Comparison of ENCODE assay signal across 10 cellular contexts in the genomic region with DNA sequence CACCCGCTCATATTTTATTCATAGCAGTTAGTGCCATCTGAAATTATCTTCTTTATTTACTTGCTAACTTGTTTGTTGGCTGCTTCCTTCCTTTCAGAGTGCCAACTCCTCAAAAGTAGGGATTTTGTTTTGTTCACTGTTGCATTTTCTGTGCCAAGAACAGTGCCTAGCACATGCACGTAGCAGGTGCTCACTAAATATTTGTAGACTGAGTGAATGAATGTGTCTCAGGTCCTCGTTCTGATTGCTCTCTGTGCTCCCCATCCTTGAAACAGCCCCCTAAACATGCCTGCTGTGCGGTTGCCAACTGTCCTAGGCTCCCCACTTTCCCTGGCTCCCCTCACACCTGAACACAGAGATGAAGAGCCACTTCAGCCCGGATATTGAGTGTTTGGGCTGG. TPM values are rescaled to one million over a fixed set of nuclear protein-coding genes. Genes with fewer than 3 reads are reported as not detected.
DNase-seq lines count a peak whose midpoint lies in the region; ATAC-seq and TF ChIP-seq lines count a peak whose summit lies in the region.
"Had no signal": no experiment of that assay in that cellular context is flagged by ENCODE, and none has a peak within 500 bp of the region (broad histone marks: within the 10 kb centered on the region; RNA-seq: fewer than 3 reads in every experiment).

No MANE protein-coding gene starts in this region.

- H3K4me2 ChIP-seq in SK-N-SH = peak overlapping the region; percentile 94

- POLR2A ChIA-PET in SK-N-SH (lab: Yijun Ruan, JAX) = no interaction called here

- H3K27ac ChIP-seq in SK-N-SH (ENCODE audit: low read depth in 2 of 2, low read length in 1 of 2) (no peak overlapping the region), suprapubic skin (peak overlapping the region; percentile 94), WERI-Rb-1 (no peak overlapping the region)

- H3K4me3 ChIP-seq in SK-N-SH (ENCODE audit: low read depth in 2 of 2, low read length in 1 of 2) (peak overlapping the region; percentile 65 to 93), adipocyte (ENCODE audit: low read length) (peak overlapping the region; percentile 91), kidney epithelial cell (ENCODE audit: low read depth, low read length) (peak overlapping the region; percentile 79), suprapubic skin (peak overlapping the region; percentile 91), WERI-Rb-1 (ENCODE audit: low read depth, low read length) (no peak overlapping the region)

- H3K79me2 ChIP-seq in SK-N-SH (ENCODE audit: insufficient read depth) = peaks cover 48% of the 10 kb centered on the region

- H3K27me3 ChIP-seq in SK-N-SH (ENCODE audit: insufficient read depth) (no peaks in the 10 kb centered on the region), adipocyte (replicated peaks; ENCODE audit: control insufficient read depth, insufficient read depth, low read length) (no peaks in the 10 kb centered on the region), kidney epithelial cell (ENCODE audit: control insufficient read depth, insufficient read depth, low read length) (no peaks in the 10 kb centered on the region), suprapubic skin (no peaks in the 10 kb centered on the region), WERI-Rb-1 (ENCODE audit: insufficient read depth, low read depth, severe bottlenecking) (no peaks in the 10 kb centered on the region)

- WGBS in SK-N-SH (ENCODE audit: low lambda C conversion rate) = 96% methylated on average over 5 of the region's 5 CpGs
- WGBS in suprapubic skin = 35% methylated on average over 4 of the region's 5 CpGs

- TF ChIP-seq POLR2A in suprapubic skin (IDR thresholded peaks at IDR 0.05) = no peak

- TF ChIP-seq EP300 in SK-N-SH (IDR thresholded peaks at IDR 0.05; ENCODE audit: borderline replicate concordance in 1 of 2, low read depth in 1 of 2, low read length in 1 of 2) = no peak
- TF ChIP-seq EP300 in suprapubic skin (IDR thresholded peaks at IDR 0.05) = no peak

- no peak for ATAC-seq in SK-N-SH treated with all-trans-retinoic acid at 6 μM for 48 hours

- DNase-seq in SK-N-SH (no peak), adipocyte (ENCODE audit: low read depth) (no peak), kidney epithelial cell (ENCODE audit: low read depth) (no peak), suprapubic skin (ENCODE audit: low spot score in 2 of 2) (no peak), NCI-H1694 (lab: John Stamatoyannopoulos, UW) (no peak), WERI-Rb-1 (no peak), NCI-H510A (lab: John Stamatoyannopoulos, UW) (no peak)
- DNase-seq: 8988T, NCI-H2227 treated with DMSO at 0.1 percent for 48 hours had no signal

- H3F3A ChIP-seq in SK-N-SH (replicated peaks; ENCODE audit: insufficient read depth) = no peaks in the 10 kb centered on the region

- TF ChIP-seq RAD21 in SK-N-SH (IDR thresholded peaks at IDR 0.05; ENCODE audit: low read length) = no peak

- TF ChIP-seq CTCF in SK-N-SH (IDR thresholded peaks at IDR 0.05) (no peak), kidney epithelial cell (IDR thresholded peaks at IDR 0.05; ENCODE audit: insufficient read depth, low read length, poor library complexity, severe bottlenecking) (no peak), suprapubic skin (IDR thresholded peaks at IDR 0.05) (no peak), WERI-Rb-1 (IDR thresholded peaks at IDR 0.05; ENCODE audit: low read depth, low read length) (no peak)

- no peaks in the 10 kb centered on the region for H3K9me2 ChIP-seq in SK-N-SH

- CTCF ChIA-PET in SK-N-SH (lab: Yijun Ruan, JAX) = interaction anchor here (1.0 to 3.9 kb wide), 4 partner anchors 11 to 23 kb away, joined by 3 to 45 read pairs (median 4); no protein-coding TSS in a partner anchor

- H3K9ac ChIP-seq in SK-N-SH = peak overlapping the region; percentile 74
- peak overlapping the region; percentile 88 for H3K9ac ChIP-seq in adipocyte (ENCODE audit: low read length)

- H3K9me3 ChIP-seq in SK-N-SH (no peaks in the 10 kb centered on the region), adipocyte (ENCODE audit: control insufficient read depth, low read length) (no peaks in the 10 kb centered on the region), suprapubic skin (no peaks in the 10 kb centered on the region), WERI-Rb-1 (ENCODE audit: severe bottlenecking) (no peaks in the 10 kb centered on the region)

- H4K20me1 ChIP-seq in SK-N-SH (ENCODE audit: insufficient read depth) = peaks cover 20% of the 10 kb centered on the region

- H3K4me1 ChIP-seq in SK-N-SH (ENCODE audit: control insufficient read depth in 1 of 2, insufficient read depth in 2 of 2, low read depth in 1 of 2, low read length in 1 of 2) (peaks cover 4 to 25% of the 10 kb centered on the region in 2 experiments; a peak in 2 of 4 replicates), adipocyte (ENCODE audit: control insufficient read depth, insufficient read depth, low read length) (peaks cover 26% of the 10 kb centered on the region), suprapubic skin (peaks cover 44% of the 10 kb centered on the region)

- H2AFZ ChIP-seq in SK-N-SH (ENCODE audit: low read depth) = no peak overlapping the region

- H3K36me3 ChIP-seq in SK-N-SH (replicated peaks in 1 of 2; ENCODE audit: control insufficient read depth in 1 of 2, insufficient read depth in 2 of 2, low read length in 1 of 2) (peaks cover 3 to 4% of the 10 kb centered on the region in 2 experiments), adipocyte (ENCODE audit: control insufficient read depth, insufficient read depth, low read length, severe bottlenecking) (peaks cover 20% of the 10 kb centered on the region), kidney epithelial cell (ENCODE audit: control insufficient read depth, insufficient read depth, low read length) (peaks cover 2% of the 10 kb centered on the region), suprapubic skin (peaks cover 24% of the 10 kb centered on the region), WERI-Rb-1 (peaks cover 12% of the 10 kb centered on the region)

TF ChIP-seq in SK-N-SH, 30 proteins besides CTCF, POLR2A, EP300 and RAD21 (continues in another document):
- no peak for TF ChIP-seq SIN3A (IDR thresholded peaks at IDR 0.05; ENCODE audit: borderline replicate concordance, low read depth, low read length)
- no peak for TF ChIP-seq TCF12 (IDR thresholded peaks at IDR 0.05)
- no peak for TF ChIP-seq SMC3 (IDR thresholded peaks at IDR 0.05; ENCODE audit: low read depth, low read length)
- no peak for TF ChIP-seq FOXJ3 (CRISPR knock-in tag; IDR thresholded peaks at IDR 0.05)
- TF ChIP-seq, protein P1, sequence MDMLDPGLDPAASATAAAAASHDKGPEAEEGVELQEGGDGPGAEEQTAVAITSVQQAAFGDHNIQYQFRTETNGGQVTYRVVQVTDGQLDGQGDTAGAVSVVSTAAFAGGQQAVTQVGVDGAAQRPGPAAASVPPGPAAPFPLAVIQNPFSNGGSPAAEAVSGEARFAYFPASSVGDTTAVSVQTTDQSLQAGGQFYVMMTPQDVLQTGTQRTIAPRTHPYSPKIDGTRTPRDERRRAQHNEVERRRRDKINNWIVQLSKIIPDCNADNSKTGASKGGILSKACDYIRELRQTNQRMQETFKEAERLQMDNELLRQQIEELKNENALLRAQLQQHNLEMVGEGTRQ (IDR thresholded peaks at IDR 0.05; ENCODE audit: borderline replicate concordance, low read depth, low read length) = no peak
- no peak for TF ChIP-seq FOSL2 (IDR thresholded peaks at IDR 0.05; ENCODE audit: borderline replicate concordance, low read depth)
- no peak for TF ChIP-seq CHD2 (IDR thresholded peaks at IDR 0.05; ENCODE audit: low read length, partially characterized antibody)

TF ChIP-seq in SK-N-SH treated with all-trans-retinoic acid at 6 μM for 48 hours, 23 proteins besides CTCF, POLR2A, EP300 and RAD21 (continues in another document):
- TF ChIP-seq GLIS3 (CRISPR knock-in tag; IDR thresholded peaks at IDR 0.05) (no peak), ISL1 (CRISPR knock-in tag; IDR thresholded peaks at IDR 0.05) (no peak), TOX (CRISPR knock-in tag; IDR thresholded peaks at IDR 0.05; ENCODE audit: borderline replicate concordance) (no peak), ZFP3 (CRISPR knock-in tag; IDR thresholded peaks at IDR 0.05) (no peak), ZNF70 (CRISPR knock-in tag; IDR thresholded peaks at IDR 0.05) (no peak), ZFP30 (CRISPR knock-in tag; IDR thresholded peaks at IDR 0.05) (no peak), PPARA (CRISPR knock-in tag; IDR thresholded peaks at IDR 0.05; ENCODE audit: borderline replicate concordance) (no peak), ZNF565 (CRISPR knock-in tag; conservative IDR thresholded peaks at IDR 0.05; ENCODE audit: low read depth) (no peak), CSDC2 (CRISPR knock-in tag; IDR thresholded peaks at IDR 0.05) (no peak), BACH2 (CRISPR knock-in tag; IDR thresholded peaks at IDR 0.05; ENCODE audit: borderline replicate concordance) (no peak)

RNA-seq across cellular contexts. Expression of a gene that starts 1.5 kb away (rescaled TPM):
- 138 and 144 TPM in 2 replicates for polyA plus RNA-seq in SK-N-SH (2012; rRNA removed)
- 64.3 and 109 TPM in 2 replicates for polyA plus RNA-seq in SK-N-SH (2012; cell fraction: cytosol; rRNA removed)
- 108 and 111 TPM in 2 replicates for polyA plus RNA-seq in SK-N-SH (2012; cell fraction: nucleus; rRNA removed)
- total RNA-seq in kidney epithelial cell (188 and 222 TPM in 2 replicates), suprapubic skin (100 to 1,000 TPM in 3 of 4 donors, 10 to 100 TPM in 1; 85.8 to 111 (median 105) TPM)

RNA-seq across cellular contexts. Expression of a gene that starts 19.3 kb away (rescaled TPM):
- 4.6 and 6.0 TPM in 2 replicates for polyA plus RNA-seq in SK-N-SH (2012; rRNA removed)
- 2.0 and 3.4 TPM in 2 replicates for polyA plus RNA-seq in SK-N-SH (2012; cell fraction: cytosol; rRNA removed)
- polyA plus RNA-seq in SK-N-SH (2012; cell fraction: nucleus; rRNA removed) = 2.4 and 3.9 TPM in 2 replicates
- total RNA-seq in kidney epithelial cell = 5.5 and 6.9 TPM in 2 replicates
- under 1 TPM in 1 of 4 donors, not detected in 3; 0.47 TPM for total RNA-seq in suprapubic skin

RNA-seq across cellular contexts. Expression of a gene that starts 23.7 kb away (rescaled TPM):
- 95.7 and 103 TPM in 2 replicates for polyA plus RNA-seq in SK-N-SH (2012; rRNA removed)
- 95.9 and 110 TPM in 2 replicates for polyA plus RNA-seq in SK-N-SH (2012; cell fraction: cytosol; rRNA removed)
- polyA plus RNA-seq in SK-N-SH (2012; cell fraction: nucleus; rRNA removed) = 65.8 and 66.3 TPM in 2 replicates
- total RNA-seq in kidney epithelial cell = 58.1 and 64.7 TPM in 2 replicates
- 100 to 1,000 TPM in 3 of 4 donors, 10 to 100 TPM in 1; 54.5 to 197 (median 145) TPM for total RNA-seq in suprapubic skin

RNA-seq across cellular contexts. Expression of a gene that starts 34.9 kb away (rescaled TPM):
- 87.9 and 110 TPM in 2 replicates for polyA plus RNA-seq in SK-N-SH (2012; rRNA removed)
- polyA plus RNA-seq in SK-N-SH (2012; cell fraction: cytosol; rRNA removed) = 32.4 and 57.6 TPM in 2 replicates
- 142 and 144 TPM in 2 replicates for polyA plus RNA-seq in SK-N-SH (2012; cell fraction: nucleus; rRNA removed)
- 52.8 and 55.0 TPM in 2 replicates for total RNA-seq in kidney epithelial cell
- total RNA-seq in suprapubic skin = 100 to 1,000 TPM; 111 to 176 (median 150) TPM
